11 cellular contexts compared by ENCODE assay signal in the genomic region with DNA sequence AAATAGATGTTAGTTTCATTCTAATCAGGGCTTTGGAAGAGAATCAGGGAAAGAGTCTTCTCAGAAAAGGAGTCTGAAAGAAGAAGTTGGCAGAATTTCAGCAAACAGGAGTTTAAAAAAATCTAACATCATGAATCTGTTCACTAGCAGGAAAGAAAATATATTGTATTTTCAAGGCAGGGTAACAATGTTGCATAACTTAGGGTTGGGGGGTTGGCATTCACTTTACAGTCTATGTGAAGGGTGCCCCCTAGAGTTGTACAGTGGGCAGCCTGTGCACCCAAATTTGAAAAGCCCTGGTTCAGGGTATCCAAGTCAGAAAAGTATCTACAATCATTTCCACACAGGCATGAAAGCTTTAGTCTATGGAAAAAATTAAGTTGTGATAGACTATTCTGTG.
DNase-seq lines count a peak whose midpoint lies in the region; ATAC-seq and TF ChIP-seq lines count a peak whose summit lies in the region.
"Had no signal": no experiment of that assay in that cellular context is flagged by ENCODE, and none has a peak within 500 bp of the region (broad histone marks: within the 10 kb centered on the region; RNA-seq: fewer than 3 reads in every experiment).

No MANE protein-coding gene starts in this region.

- H3K4me3 ChIP-seq in BE2C (ENCODE audit: low read depth, low read length) (no peak overlapping the region), astrocyte of the spinal cord (ENCODE audit: low read depth, low read length) (no peak overlapping the region), right lobe of liver (peak overlapping the region; percentile 22 to 57 (median 54)), suprapubic skin (no peak overlapping the region)

- ATAC-seq in right lobe of liver (peak; percentile 62 to 79 (median 72)), HG02798 (IDR thresholded peaks at IDR 0.05; ENCODE audit: poor library complexity, unreplicated experiment) (no peak)

- in situ Hi-C loops in GM13977 (cut with MboI; ENCODE audit: low pct_unique_long_range_greater_than_20kb, low sequenced_read_pairs, unreplicated experiment): no loop called here
- in situ Hi-C loops in astrocyte of the spinal cord (cut with HindIII; ENCODE audit: low sequenced_read_pairs): no loop called here

- H3K9me3 ChIP-seq in BE2C (no peaks in the 10 kb centered on the region), right lobe of liver (no peaks in the 10 kb centered on the region), suprapubic skin (no peaks in the 10 kb centered on the region)

- peak overlapping the region; percentile 58 to 89 (median 78) for H3K27ac ChIP-seq in right lobe of liver
- H3K27ac ChIP-seq in suprapubic skin: no peak overlapping the region

- H3K4me1 ChIP-seq in BE2C (peaks cover 15% of the 10 kb centered on the region), right lobe of liver (peaks cover 0 to 40% (median 6%) of the 10 kb centered on the region in 4 donors), suprapubic skin (no peaks in the 10 kb centered on the region)

- TF ChIP-seq POLR2A in right lobe of liver (IDR thresholded peaks at IDR 0.05) (no peak), suprapubic skin (IDR thresholded peaks at IDR 0.05) (no peak)

- no peak for TF ChIP-seq EP300 in suprapubic skin (IDR thresholded peaks at IDR 0.05)

- intact Hi-C loops in right lobe of liver (cut with DNase I): loop anchor here (10.0 kb wide), 1 partner anchor 461 kb away; no protein-coding TSS in a partner anchor

- peak; percentile 57 for TF ChIP-seq CTCF in BE2C (IDR thresholded peaks at IDR 0.05; ENCODE audit: low read depth, low read length)
- peak; percentile 49 for TF ChIP-seq CTCF in GM13977 (IDR thresholded peaks at IDR 0.05; ENCODE audit: extremely low read depth, insufficient read depth, missing control alignments)
- peak; percentile 32 for TF ChIP-seq CTCF in astrocyte of the spinal cord (IDR thresholded peaks at IDR 0.05; ENCODE audit: low read depth, low read length)
- peak; percentile 49 to 81 (median 69) for TF ChIP-seq CTCF in right lobe of liver (IDR thresholded peaks at IDR 0.05)
- TF ChIP-seq CTCF in suprapubic skin (IDR thresholded peaks at IDR 0.05): no peak

- H3K36me3 ChIP-seq in BE2C (no peaks in the 10 kb centered on the region), right lobe of liver (no peaks in the 10 kb centered on the region), suprapubic skin (no peaks in the 10 kb centered on the region)

- DNase-seq in BE2C (peak; percentile 20), GM13977 (ENCODE audit: low spot score) (no peak), astrocyte of the spinal cord (ENCODE audit: low read depth, low spot score) (no peak), right lobe of liver (peak in 1 of 3 donors; percentile 70), RKO (ENCODE audit: low spot score) (no peak), NCI-H2029 (lab: John Stamatoyannopoulos, UW) (no peak), suprapubic skin (ENCODE audit: low spot score in 2 of 2) (no peak)
- DNase-seq: activated CD4-positive, alpha-beta T cell treated with anti-CD3 and anti-CD28 coated beads for 4 hours; aorta; NCI-H345 had no signal

- no peaks in the 10 kb centered on the region for H3K27me3 ChIP-seq in BE2C
- H3K27me3 ChIP-seq in right lobe of liver: no peaks in the 10 kb centered on the region
- H3K27me3 ChIP-seq in suprapubic skin: no peaks in the 10 kb centered on the region

Comparison
In these comparisons a context has a peak if more than half of its experiments do, and no peak if none do; other contexts are left out.
1. H3K4me3 ChIP-seq: peak in right lobe of liver (3 of 3); none in BE2C (single experiment), astrocyte of the spinal cord (single experiment) and suprapubic skin (single experiment).
2. CTCF ChIP-seq: peak in BE2C (single experiment), GM13977 (single experiment), astrocyte of the spinal cord (single experiment) and right lobe of liver (4 of 4); none in suprapubic skin (0 of 2).